ENCODE assay signal across 9 cellular contexts in the genomic region with DNA sequence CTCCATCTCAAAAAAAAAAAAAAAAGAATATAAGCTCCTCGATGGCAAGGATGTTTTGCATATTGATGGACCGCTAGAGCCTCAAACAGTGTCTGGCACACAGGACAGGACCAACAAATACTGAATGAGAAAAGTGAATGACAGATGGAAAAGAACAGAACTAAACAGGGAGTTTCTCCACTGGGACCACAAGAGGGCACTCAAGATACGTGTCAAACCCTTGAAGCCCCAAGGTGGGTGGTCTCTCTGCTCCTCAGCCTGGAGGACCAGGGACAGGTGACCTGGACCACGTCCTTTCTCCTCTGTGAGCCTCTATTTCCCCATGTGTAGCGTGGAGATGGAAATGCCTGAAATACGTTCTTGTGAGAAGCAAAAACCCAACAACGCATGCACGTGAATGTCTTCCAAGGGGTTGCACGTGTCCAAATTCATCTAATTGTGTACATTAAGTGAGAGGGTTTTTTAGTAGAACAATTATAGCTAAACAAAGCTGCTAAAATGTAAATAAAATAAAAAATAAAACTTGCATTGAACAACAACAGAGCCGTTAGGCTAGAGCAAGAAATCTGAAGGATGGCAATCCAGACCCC. TPM values are rescaled to one million over a fixed set of nuclear protein-coding genes. Genes with fewer than 3 reads are reported as not detected.
DNase-seq lines count a peak whose midpoint lies in the region; ATAC-seq, FAIRE-seq and TF ChIP-seq lines count a peak whose summit lies in the region.
"Had no signal": no experiment of that assay in that cellular context is flagged by ENCODE, and none has a peak within 500 bp of the region (broad histone marks: within the 10 kb centered on the region; RNA-seq: fewer than 3 reads in every experiment).

No MANE protein-coding gene starts in this region.

- H3K79me1 ChIP-seq in mesendoderm (ENCODE audit: low read length): no peaks in the 10 kb centered on the region

- peaks cover 35% of the 10 kb centered on the region for H3K4me1 Mint-ChIP-seq in CD14-positive monocyte

- no peaks in the 10 kb centered on the region for H3K36me3 Mint-ChIP-seq in CD14-positive monocyte

- H3K4me3 ChIP-seq in cardiac fibroblast (replicated peaks in 1 of 2; ENCODE audit: low read depth in 2 of 2, low read length in 2 of 2): no peak overlapping the region
- no peak overlapping the region for H3K4me3 ChIP-seq in mesendoderm (ENCODE audit: low read length)

- no peak overlapping the region for H3K27ac Mint-ChIP-seq in CD14-positive monocyte

- H3K79me2 ChIP-seq in mesendoderm (ENCODE audit: control insufficient read depth, insufficient read depth, low read length): no peaks in the 10 kb centered on the region

- H2BK120ac ChIP-seq in mesendoderm (ENCODE audit: low read depth, low read length): no peak overlapping the region

- H4K5ac ChIP-seq in mesendoderm (ENCODE audit: low read length): no peak overlapping the region

- H3K9me3 Mint-ChIP-seq in CD14-positive monocyte: peaks cover 0 to 22% (median 7%) of the 10 kb centered on the region in 7 donors

- intact Hi-C loops in CD14-positive monocyte (cut with micrococcal nuclease): loop anchor here in 1 of 2 donors (10.0 kb wide), 2 partner anchors 116 to 196 kb away; partner anchors contain the start of gene LILRA1

- H2BK15ac ChIP-seq in mesendoderm (replicated peaks; ENCODE audit: low read depth): no peak overlapping the region

- no peak overlapping the region for H3K4ac ChIP-seq in mesendoderm (ENCODE audit: low read depth, low read length)

- no peaks in the 10 kb centered on the region for H3K36me3 ChIP-seq in mesendoderm (ENCODE audit: control insufficient read depth, insufficient read depth, low read length)

- H3K9ac ChIP-seq in mesendoderm (ENCODE audit: low read length): no peak overlapping the region

- H3K27ac ChIP-seq in mesendoderm (ENCODE audit: low read depth, low read length): no peak overlapping the region

- no peaks in the 10 kb centered on the region for H3K4me1 ChIP-seq in mesendoderm (ENCODE audit: control insufficient read depth, low read depth, low read length)

- TF ChIP-seq POLR2A in GM12892 (IDR thresholded peaks at IDR 0.05; ENCODE audit: low read depth, low read length): no peak

- TF ChIP-seq CTCF in CD14-positive monocyte (IDR thresholded peaks at IDR 0.05): peak; percentile 84
- peak; percentile 55 for TF ChIP-seq CTCF in cardiac fibroblast (IDR thresholded peaks at IDR 0.05; ENCODE audit: low read depth, low read length)

- no peak for DNase-seq in CD14-positive monocyte (ENCODE audit: low spot score)
- no peak for DNase-seq in GM12892 (ENCODE audit: insufficient read length)
- DNase-seq in NCI-H526 treated with DMSO at 0.1 percent for 48 hours (lab: John Stamatoyannopoulos, UW): peak; percentile 62
- peak; percentile 63 to 66 for DNase-seq in cardiac fibroblast (ENCODE audit: low read depth in 2 of 2)
- peak; percentile 85 for DNase-seq in mesendoderm
- DNase-seq in stimulated activated CD4-positive, alpha-beta T cell treated with anti-CD3 and anti-CD28 coated beads, Interleukin-12 subunit alpha, Interleukin-12 subunit beta, amount 100 ng/mL, for 4 hours: no peak
- DNase-seq: left cardiac atrium had no signal

- no peak overlapping the region for H2BK5ac ChIP-seq in mesendoderm (ENCODE audit: low read length)

- H2AK5ac ChIP-seq in mesendoderm (ENCODE audit: low read length): no peak overlapping the region

- H4K8ac ChIP-seq in mesendoderm (ENCODE audit: low read depth, low read length): no peak overlapping the region

- ATAC-seq in HG02884 (IDR thresholded peaks at IDR 0.05; ENCODE audit: unreplicated experiment) (no peak), GM18519 (IDR thresholded peaks at IDR 0.05; ENCODE audit: low FRiP score, unreplicated experiment) (no peak)

- peak; percentile 54 for FAIRE-seq in GM12892 (lab: Jason Lieb, UNC)

- H3K27me3 Mint-ChIP-seq in CD14-positive monocyte (ENCODE audit: low read depth in 3 of 3): peaks cover 71 to 84% (median 76%) of the 10 kb centered on the region in 3 donors

- no peak overlapping the region for H3K23ac ChIP-seq in mesendoderm (ENCODE audit: low read length)

- WGBS in mesendoderm (ENCODE audit: extremely low coverage, insufficient coverage, low lambda C conversion rate): no CpG with 5 or more reads among the region's 10 CpGs

- H3K56ac ChIP-seq in mesendoderm (ENCODE audit: low read length): no peak overlapping the region

- H3K4me3 Mint-ChIP-seq in CD14-positive monocyte: peak overlapping the region in 1 of 2 donors; percentile 84

- H3K4me2 ChIP-seq in mesendoderm (ENCODE audit: low read length): no peak overlapping the region

- H3K27me3 ChIP-seq in mesendoderm (ENCODE audit: insufficient read depth, low read length, poor library complexity): no peaks in the 10 kb centered on the region

- no peak overlapping the region for H3K18ac ChIP-seq in mesendoderm (ENCODE audit: low read length)

RNA-seq across cellular contexts. Expression of gene CDC42EP5, which starts 5.7 kb away (rescaled TPM):
- not detected for polyA plus RNA-seq in CD14-positive monocyte
- 2.4 TPM for polyA plus RNA-seq in GM12892 (2012; ENCODE audit: missing spikeins)
- 0.67 TPM for polyA plus RNA-seq in mesendoderm (2013, experiment 1 of 2)
- polyA plus RNA-seq in mesendoderm (2013, experiment 2 of 2): 1.9 TPM

RNA-seq across cellular contexts. Expression of gene LENG9, which starts 15.2 kb away (rescaled TPM):
- under 1 TPM in 1 of 2 donors, not detected in 1; 0.15 TPM for polyA plus RNA-seq in CD14-positive monocyte
- 0.98 TPM for polyA plus RNA-seq in GM12892 (2012; ENCODE audit: missing spikeins)
- polyA plus RNA-seq in mesendoderm (2013, experiment 1 of 2): 0.72 TPM
- polyA plus RNA-seq in mesendoderm (2013, experiment 2 of 2): 0.88 TPM

RNA-seq across cellular contexts. Expression of gene LAIR2, which starts 23.9 kb away (rescaled TPM):
- polyA plus RNA-seq in CD14-positive monocyte: under 1 TPM in 1 of 2 donors, not detected in 1; 0.38 TPM
- polyA plus RNA-seq in GM12892 (2012; ENCODE audit: missing spikeins): not detected
- not detected for polyA plus RNA-seq in mesendoderm (2013, experiment 1 of 2)
- not detected for polyA plus RNA-seq in mesendoderm (2013, experiment 2 of 2)

RNA-seq across cellular contexts. Expression of gene LENG8, which starts 29.8 kb away (rescaled TPM):
- 1 to 10 TPM; 3.6 to 5.8 TPM for polyA plus RNA-seq in CD14-positive monocyte
- 60.4 TPM for polyA plus RNA-seq in GM12892 (2012; ENCODE audit: missing spikeins)
- 54.1 TPM for polyA plus RNA-seq in mesendoderm (2013, experiment 1 of 2)
- 54.1 TPM for polyA plus RNA-seq in mesendoderm (2013, experiment 2 of 2)

Comparison
In these comparisons a context has a peak if more than half of its experiments do, and no peak if none do; other contexts are left out.
1. DNase-seq: peak in NCI-H526 treated with DMSO at 0.1 percent for 48 hours (single experiment), cardiac fibroblast (2 of 2) and mesendoderm (single experiment); none in CD14-positive monocyte (single experiment), GM12892 (single experiment) and stimulated activated CD4-positive, alpha-beta T cell treated with anti-CD3 and anti-CD28 coated beads, Interleukin-12 subunit alpha, Interleukin-12 subunit beta, amount 100 ng/mL, for 4 hours (single experiment).